ENCODE assay signal across 8 cellular contexts in the genomic region with DNA sequence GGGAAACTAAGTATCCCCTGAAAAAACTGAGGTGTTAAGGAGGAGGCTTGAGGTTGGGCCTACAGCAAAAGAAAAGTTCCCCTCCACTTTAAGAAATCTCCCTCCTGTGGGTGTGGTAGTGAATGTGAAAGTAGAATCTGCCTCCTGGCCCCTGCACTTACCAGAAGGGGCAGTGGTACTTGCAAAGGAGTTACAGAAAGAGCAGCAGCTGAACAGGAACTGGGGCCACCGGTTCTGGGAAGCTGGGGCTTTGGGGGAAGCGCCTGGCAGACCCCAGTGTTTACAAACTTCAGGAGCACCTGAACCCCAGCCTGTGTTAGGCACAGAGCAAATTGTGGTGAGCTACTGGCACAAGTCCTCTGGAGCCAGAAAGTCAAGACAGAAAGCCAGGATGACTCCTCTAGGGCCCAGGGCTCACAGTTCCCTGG.
DNase-seq lines count a peak whose midpoint lies in the region; ATAC-seq and TF ChIP-seq lines count a peak whose summit lies in the region.

No MANE protein-coding gene starts in this region.

- ATAC-seq in DND-41 (ENCODE audit: insufficient read depth, low read depth) (peak; percentile 96), GM21360 (IDR thresholded peaks at IDR 0.05; ENCODE audit: unreplicated experiment) (peak; percentile 91), HG03571 (IDR thresholded peaks at IDR 0.05; ENCODE audit: unreplicated experiment) (peak; percentile 90), body of pancreas (no peak)

- H3K4me3 ChIP-seq in DND-41 (ENCODE audit: low read depth in 1 of 2, low read length in 2 of 2): no peak overlapping the region
- no peak overlapping the region for H3K4me3 ChIP-seq in body of pancreas

- WGBS in body of pancreas, 2 donors: 59 to 74% methylated on average over 2 of the region's 2 CpGs

- H4K20me1 ChIP-seq in DND-41 (ENCODE audit: insufficient read depth, low read length): no peaks in the 10 kb centered on the region

- no peaks in the 10 kb centered on the region for H3K9me3 ChIP-seq in DND-41 (ENCODE audit: insufficient read depth, low read length, severe bottlenecking)
- H3K9me3 ChIP-seq in body of pancreas: no peaks in the 10 kb centered on the region

- H3K27ac ChIP-seq in DND-41 (ENCODE audit: low read length): peak overlapping the region; percentile 72
- H3K27ac ChIP-seq in caudate nucleus (ENCODE audit: low read depth, low read length): no peak overlapping the region
- H3K27ac ChIP-seq in body of pancreas: no peak overlapping the region

- DNase-seq in DND-41: peak; percentile 82
- DNase-seq in activated naive CD4-positive, alpha-beta T cell treated with anti-CD3 and anti-CD28 coated beads, Interleukin-2, amount 50 U/mL, for 16 hours: peak; percentile 25
- peak; percentile 7 for DNase-seq in stimulated activated CD4-positive, alpha-beta T cell treated with anti-CD3 and anti-CD28 coated beads, Interleukin-2, amount 100 ng/mL, for 4 hours (ENCODE audit: low read depth)
- no peak for DNase-seq in caudate nucleus (lab: John Stamatoyannopoulos, UW)
- no peak for DNase-seq in NCI-H146 (lab: John Stamatoyannopoulos, UW)
- no peak for DNase-seq in body of pancreas

- H3K36me3 ChIP-seq in DND-41 (ENCODE audit: insufficient read depth, low read length) (no peaks in the 10 kb centered on the region), body of pancreas (replicated peaks in 1 of 2; ENCODE audit: insufficient read depth in 1 of 2, low read depth in 2 of 2) (no peaks in the 10 kb centered on the region)

- peaks cover 40% of the 10 kb centered on the region for H3K4me1 ChIP-seq in DND-41 (ENCODE audit: insufficient read depth, low read length)
- peaks cover 12% of the 10 kb centered on the region for H3K4me1 ChIP-seq in body of pancreas

- H3K9ac ChIP-seq in DND-41 (ENCODE audit: low read depth, low read length): peak overlapping the region; percentile 25; the same call in 1 of the 2 replicates

- H3K27me3 ChIP-seq in DND-41 (ENCODE audit: insufficient read depth, low read length, poor library complexity) (no peaks in the 10 kb centered on the region), body of pancreas (no peaks in the 10 kb centered on the region)

- H3K4me2 ChIP-seq in DND-41 (ENCODE audit: insufficient read depth, low read length): peak overlapping the region; percentile 44

- TF ChIP-seq CTCF in DND-41 (IDR thresholded peaks at IDR 0.05; ENCODE audit: borderline replicate concordance, extremely low read depth, low read length, poor library complexity, severe bottlenecking) (peak; percentile 73), body of pancreas (IDR thresholded peaks at IDR 0.05) (peak in 1 of 7 experiments; percentile 10)

- peak overlapping the region; percentile 46 for H2AFZ ChIP-seq in DND-41 (ENCODE audit: low read depth, low read length)

- intact Hi-C loops in body of pancreas (cut with DNase I): no loop called here

- H3K79me2 ChIP-seq in DND-41 (ENCODE audit: insufficient read depth, low read length): no peaks in the 10 kb centered on the region

- no peak for TF ChIP-seq POLR2A in body of pancreas (IDR thresholded peaks at IDR 0.05)

Comparison
In these comparisons a context has a peak if more than half of its experiments do, and no peak if none do; other contexts are left out.
1. DNase-seq: peak in DND-41 (single experiment), activated naive CD4-positive, alpha-beta T cell treated with anti-CD3 and anti-CD28 coated beads, Interleukin-2, amount 50 U/mL, for 16 hours (single experiment) and stimulated activated CD4-positive, alpha-beta T cell treated with anti-CD3 and anti-CD28 coated beads, Interleukin-2, amount 100 ng/mL, for 4 hours (single experiment); none in caudate nucleus (0 of 61), NCI-H146 (single experiment) and body of pancreas (0 of 4).